ENCODE assay signal across 8 cellular contexts in genomic region chr12:95073698-95074520, GRCh38. TPM values are rescaled to one million over a fixed set of nuclear protein-coding genes. Genes with fewer than 3 reads are reported as not detected.
A peak's percentile ranks its signal among the peaks of the same experiment; 100 is the strongest.
DNase-seq lines count a peak whose midpoint lies in the region; ATAC-seq and TF ChIP-seq lines count a peak whose summit lies in the region.

No MANE protein-coding gene starts in this region.

- peak overlapping the region; percentile 78 to 94 for H3K27ac Mint-ChIP-seq in effector memory CD8-positive, alpha-beta T cell

- peaks cover 7% of the 10 kb centered on the region for H3K36me3 Mint-ChIP-seq in effector memory CD8-positive, alpha-beta T cell (ENCODE audit: insufficient read depth)

- no peak overlapping the region for H3K27ac ChIP-seq in DOHH2 (ENCODE audit: low read depth, low read length)
- peak overlapping the region; percentile 90 to 96 for H3K27ac ChIP-seq in ovary

- H3K27me3 Mint-ChIP-seq in effector memory CD8-positive, alpha-beta T cell = no peaks in the 10 kb centered on the region

- TF ChIP-seq EP300 in ovary (IDR thresholded peaks at IDR 0.05) = no peak

- H3K4me1 Mint-ChIP-seq in effector memory CD8-positive, alpha-beta T cell (ENCODE audit: low read depth in 2 of 2) = peaks cover 2 to 14% of the 10 kb centered on the region in 2 donors

- H3K9me2 ChIP-seq in DOHH2 (replicated peaks; ENCODE audit: control insufficient read depth, low read length) = no peaks in the 10 kb centered on the region

- no peaks in the 10 kb centered on the region for H3K27me3 ChIP-seq in DOHH2 (ENCODE audit: control insufficient read depth, low read length)
- no peaks in the 10 kb centered on the region for H3K27me3 ChIP-seq in ovary

- H3K36me3 ChIP-seq in DOHH2 (ENCODE audit: control insufficient read depth, low read length) (peaks cover 30% of the 10 kb centered on the region), ovary (no peaks in the 10 kb centered on the region)

- 50 to 55% (median 53%) methylated on average over 23 of the region's 23 CpGs for WGBS in ovary, 3 donors

- H4K20me1 ChIP-seq in DOHH2 (ENCODE audit: control insufficient read depth, insufficient read depth, low read depth, low read length) = no peaks in the 10 kb centered on the region

- peak overlapping the region; percentile 62 for H3K4me2 ChIP-seq in DOHH2 (ENCODE audit: low read length)

- H3F3A ChIP-seq in DOHH2 (ENCODE audit: control insufficient read depth, insufficient read depth) = peaks cover 25% of the 10 kb centered on the region

- H3K4me1 ChIP-seq in DOHH2 (ENCODE audit: control insufficient read depth, low read length) = peaks cover 18% of the 10 kb centered on the region
- peaks cover 10% of the 10 kb centered on the region for H3K4me1 ChIP-seq in ovary (ENCODE audit: insufficient read depth)

- no peak for ATAC-seq in effector memory CD8-positive, alpha-beta T cell (replicated peaks)
- no peak for ATAC-seq in HG02884 (IDR thresholded peaks at IDR 0.05; ENCODE audit: unreplicated experiment)

- H3K4me3 ChIP-seq in DOHH2 (ENCODE audit: low read length) (peak overlapping the region; percentile 98), NB4 (ENCODE audit: low read depth, low read length) (peak overlapping the region; percentile 53), ovary (peak overlapping the region; percentile 78)

- H3K79me2 ChIP-seq in DOHH2 (ENCODE audit: control insufficient read depth, low read length) = peaks cover 45% of the 10 kb centered on the region

- H3K9me3 ChIP-seq in DOHH2 (ENCODE audit: control insufficient read depth, insufficient read depth, low read length) = no peaks in the 10 kb centered on the region
- no peaks in the 10 kb centered on the region for H3K9me3 ChIP-seq in ovary

- DNase-seq in NB4 (ENCODE audit: low read depth) (peak; percentile 10), ovary (peak in 4 of 5 donors; percentile 22 to 50 (median 36)), HuH-7 (ENCODE audit: low spot score) (no peak), SIG-M5 (lab: John Stamatoyannopoulos, UW) (no peak)
- no peak for DNase-seq in effector memory CD8-positive, alpha-beta T cell
- no peak for DNase-seq in stimulated activated CD4-positive, alpha-beta T cell treated with anti-CD3 and anti-CD28 coated beads, Interleukin-1b, Interleukin-23, amount 100 ng/mL, for 48 hours

- intact Hi-C loops in ovary (cut with DNase I) = no loop called here

- peak overlapping the region; percentile 90 to 93 for H3K4me3 Mint-ChIP-seq in effector memory CD8-positive, alpha-beta T cell

- no peaks in the 10 kb centered on the region for H3K9me3 Mint-ChIP-seq in effector memory CD8-positive, alpha-beta T cell

- TF ChIP-seq CTCF in DOHH2 (IDR thresholded peaks at IDR 0.05; ENCODE audit: low read depth, low read length, poor library complexity, severe bottlenecking) (peak; percentile 78), NB4 (IDR thresholded peaks at IDR 0.05; ENCODE audit: low read depth, low read length) (peak; percentile 89), ovary (IDR thresholded peaks at IDR 0.05) (peak in 2 of 3 donors; percentile 83 to 89)

- TF ChIP-seq POLR2A in NB4 (IDR thresholded peaks at IDR 0.05; ENCODE audit: extremely low read depth, insufficient read length) (no peak), ovary (IDR thresholded peaks at IDR 0.05) (no peak)

RNA-seq across cellular contexts. Expression of gene NR2C1, which starts 0.5 kb away (rescaled TPM):
- 10 to 100 TPM; 29.3 to 41.4 (median 38.2) TPM for total RNA-seq in ovary
- polyA plus RNA-seq in ovary = 10 to 100 TPM; 20.2 to 42.2 TPM

Comparison
In these comparisons a context has a peak if more than half of its experiments do, and no peak if none do; other contexts are left out.
1. DNase-seq: peak in NB4 (single experiment) and ovary (4 of 5); none in effector memory CD8-positive, alpha-beta T cell (0 of 3), HuH-7 (single experiment), SIG-M5 (single experiment) and stimulated activated CD4-positive, alpha-beta T cell treated with anti-CD3 and anti-CD28 coated beads, Interleukin-1b, Interleukin-23, amount 100 ng/mL, for 48 hours (single experiment).
2. Peak in every context shown above with its lines, with median percentiles within 50 percentile points of each other: H3K4me3 ChIP-seq and CTCF ChIP-seq.